In the genomic region with DNA sequence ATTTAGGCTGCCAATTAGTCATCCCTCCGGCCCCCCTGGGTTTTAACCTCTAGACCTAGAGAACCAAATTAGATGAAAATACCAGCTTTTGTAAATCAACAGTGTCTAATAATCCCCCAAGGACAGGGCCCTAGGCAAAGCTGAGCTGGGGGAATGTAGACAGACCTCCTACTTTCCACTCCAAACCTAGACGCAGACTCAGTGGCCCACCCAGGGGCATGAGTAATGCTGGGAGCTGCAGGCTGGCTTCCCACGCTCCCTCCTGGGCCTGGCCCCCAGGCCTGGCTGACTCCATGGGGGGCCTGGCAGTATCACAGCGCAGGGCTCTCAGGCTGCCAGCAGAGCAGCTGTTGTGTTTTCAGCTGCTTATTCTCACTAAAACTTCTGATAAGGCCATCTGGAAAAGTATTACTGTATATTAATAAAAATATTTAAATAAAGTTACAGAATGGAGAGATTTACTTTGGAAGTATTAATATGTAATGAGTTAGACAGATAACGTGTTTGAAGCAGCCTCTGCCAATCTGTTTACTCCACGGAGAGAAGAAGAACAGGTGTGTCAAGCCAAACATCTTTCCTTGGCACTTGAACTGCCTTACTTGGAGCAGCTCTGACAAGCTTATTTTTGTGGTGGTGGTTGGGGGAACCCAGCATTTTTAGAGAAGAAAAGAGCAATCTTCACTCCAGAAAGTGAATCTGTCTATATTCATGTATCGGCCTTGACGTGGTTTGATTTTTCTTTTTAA, we compare ENCODE assay signal across 9 cellular contexts.
DNase-seq lines count a peak whose midpoint lies in the region; ATAC-seq and TF ChIP-seq lines count a peak whose summit lies in the region.
"Had no signal": no experiment of that assay in that cellular context is flagged by ENCODE, and none has a peak within 500 bp of the region (broad histone marks: within the 10 kb centered on the region; RNA-seq: fewer than 3 reads in every experiment).

No MANE protein-coding gene starts in this region.

- no peak overlapping the region for H3K4me3 ChIP-seq in Panc1 (ENCODE audit: low read depth in 2 of 2, low read length in 2 of 2)
- H3K4me3 ChIP-seq in cardiac muscle cell, result no peak overlapping the region
- H3K4me3 ChIP-seq in esophagus muscularis mucosa, result no peak overlapping the region

- WGBS in esophagus muscularis mucosa, result 33% methylated on average over 7 of the region's 8 CpGs

- H3K27me3 Mint-ChIP-seq in activated CD8-positive, alpha-beta memory T cell treated with anti-CD3 and anti-CD28 coated beads, Interleukin-2, amount 10 ng/mL, durations not matched to agents 7 days and 5 days, result peaks cover 26% of the 10 kb centered on the region

- no peak overlapping the region for H3K4me3 Mint-ChIP-seq in activated CD8-positive, alpha-beta memory T cell treated with anti-CD3 and anti-CD28 coated beads, Interleukin-2, amount 10 ng/mL, durations not matched to agents 7 days and 5 days

- no TSS peak for BruUV-seq in Panc1 (replicated peaks; lab: Mats Ljungman, UMichigan)

- TF ChIP-seq POLR2A in esophagus muscularis mucosa (IDR thresholded peaks at IDR 0.05; ENCODE audit: low read depth), result no peak

- POLR2A ChIA-PET in Panc1 (lab: Charles Lee) (no interaction called here), GM10248 (lab: Yijun Ruan, JAX) (no interaction called here)

- H3K27me3 ChIP-seq in Panc1 (ENCODE audit: control insufficient read depth, insufficient read depth, low read length) (no peaks in the 10 kb centered on the region), cardiac muscle cell (no peaks in the 10 kb centered on the region), esophagus muscularis mucosa (no peaks in the 10 kb centered on the region)

- H3K9me3 ChIP-seq in Panc1 (ENCODE audit: control insufficient read depth, insufficient read depth, low read depth, low read length) (no peaks in the 10 kb centered on the region), cardiac muscle cell (ENCODE audit: low read depth) (no peaks in the 10 kb centered on the region), esophagus muscularis mucosa (no peaks in the 10 kb centered on the region)

- H3K36me3 ChIP-seq in Panc1 (ENCODE audit: control insufficient read depth, insufficient read depth, low read length) (no peaks in the 10 kb centered on the region), cardiac muscle cell (no peaks in the 10 kb centered on the region), esophagus muscularis mucosa (no peaks in the 10 kb centered on the region)

- in situ Hi-C loops in Panc1 (cut with HindIII; ENCODE audit: low pct_unique_long_range_greater_than_20kb, low sequenced_read_pairs), result no loop called here

- H3K27ac ChIP-seq in Panc1 (ENCODE audit: low read length), result peak overlapping the region; percentile 48; the same call in 1 of the 2 replicates
- H3K27ac ChIP-seq in cardiac muscle cell, result peak overlapping the region; percentile 22
- H3K27ac ChIP-seq in esophagus muscularis mucosa (replicated peaks in 1 of 4), result peak overlapping the region in 1 of 4 donors; percentile 20
- H3K27ac ChIP-seq: HL-60 had no signal

- no peaks in the 10 kb centered on the region for H3K9me3 Mint-ChIP-seq in activated CD8-positive, alpha-beta memory T cell treated with anti-CD3 and anti-CD28 coated beads, Interleukin-2, amount 10 ng/mL, durations not matched to agents 7 days and 5 days (ENCODE audit: low read depth)

- no peaks in the 10 kb centered on the region for H3K4me1 Mint-ChIP-seq in activated CD8-positive, alpha-beta memory T cell treated with anti-CD3 and anti-CD28 coated beads, Interleukin-2, amount 10 ng/mL, durations not matched to agents 7 days and 5 days

- TF ChIP-seq CTCF in Panc1 (IDR thresholded peaks at IDR 0.05), result no peak
- TF ChIP-seq CTCF in cardiac muscle cell (IDR thresholded peaks at IDR 0.05; ENCODE audit: low read depth, low read length), result no peak
- no peak for TF ChIP-seq CTCF in GM10248 (IDR thresholded peaks at IDR 0.05; ENCODE audit: control extremely low read depth, extremely low read depth, low read depth, missing control alignments)
- TF ChIP-seq CTCF in esophagus muscularis mucosa (IDR thresholded peaks at IDR 0.05), result no peak

- TF ChIP-seq EP300 in esophagus muscularis mucosa (IDR thresholded peaks at IDR 0.05), result no peak

- DNase-seq in Panc1 (ENCODE audit: low read depth, low spot score) (no peak), cardiac muscle cell (ENCODE audit: low read depth in 1 of 2, low spot score in 1 of 2) (peak in 1 of 2 donors; percentile 97), smooth muscle cell of the brain vasculature (ENCODE audit: low read depth, low spot score) (peak; percentile 97), GM10248 (ENCODE audit: extremely low spot score) (no peak), esophagus muscularis mucosa (ENCODE audit: extremely low spot score) (no peak)
- no peak for DNase-seq in activated CD8-positive, alpha-beta memory T cell treated with anti-CD3 and anti-CD28 coated beads, Interleukin-2, amount 10 ng/mL, durations not matched to agents 7 days and 5 days

- no peaks in the 10 kb centered on the region for H3K36me3 Mint-ChIP-seq in activated CD8-positive, alpha-beta memory T cell treated with anti-CD3 and anti-CD28 coated beads, Interleukin-2, amount 10 ng/mL, durations not matched to agents 7 days and 5 days

- CTCF ChIA-PET in Panc1 (lab: Charles Lee) (interaction anchor here (0.5 to 1.2 kb wide), 7 partner anchors 8 to 219 kb away, joined by 3 to 6 read pairs (median 3); no protein-coding TSS in a partner anchor), GM10248 (lab: Yijun Ruan, JAX) (interaction anchor here (0.6 to 3.5 kb wide), 28 partner anchors 8 to 1315 kb away, joined by 3 to 29 read pairs (median 4); no protein-coding TSS in a partner anchor)
- CTCF ChIA-PET in activated CD8-positive, alpha-beta memory T cell treated with anti-CD3 and anti-CD28 coated beads, Interleukin-2, amount 10 ng/mL, durations not matched to agents 7 days and 5 days (lab: Charles Lee), result interaction anchor here (0.7 to 2.7 kb wide), 23 partner anchors 9 to 1139 kb away, joined by 3 to 22 read pairs (median 4); no protein-coding TSS in a partner anchor

- H3K4me1 ChIP-seq in Panc1 (ENCODE audit: control insufficient read depth, insufficient read depth, low read length) (peaks cover 16% of the 10 kb centered on the region), cardiac muscle cell (ENCODE audit: low read depth) (peaks cover 11% of the 10 kb centered on the region), esophagus muscularis mucosa (peaks cover 0 to 19% (median 17%) of the 10 kb centered on the region in 4 donors)

- H3K27ac Mint-ChIP-seq in activated CD8-positive, alpha-beta memory T cell treated with anti-CD3 and anti-CD28 coated beads, Interleukin-2, amount 10 ng/mL, durations not matched to agents 7 days and 5 days, result no peak overlapping the region

- intact Hi-C loops in Panc1 (cut with micrococcal nuclease; ENCODE audit: unreplicated experiment) (loop anchor here (5.0 to 10.0 kb wide), 3 partner anchors 79 to 497 kb away; no protein-coding TSS in a partner anchor), esophagus muscularis mucosa (cut with DNase I) (loop anchor here (2.0 to 10.0 kb wide), 3 partner anchors 27 to 507 kb away; no protein-coding TSS in a partner anchor)

- ATAC-seq in GM21619 (IDR thresholded peaks at IDR 0.05; ENCODE audit: unreplicated experiment) (peak; percentile 12), Panc1 (no peak; the same call in 1 of the 2 replicates), HG03565 (IDR thresholded peaks at IDR 0.05; ENCODE audit: unreplicated experiment) (no peak)
- ATAC-seq in activated CD8-positive, alpha-beta memory T cell treated with anti-CD3 and anti-CD28 coated beads, Interleukin-2, amount 10 ng/mL, durations not matched to agents 7 days and 5 days, result no peak
